31 cellular contexts compared by ENCODE assay signal in the genomic region with DNA sequence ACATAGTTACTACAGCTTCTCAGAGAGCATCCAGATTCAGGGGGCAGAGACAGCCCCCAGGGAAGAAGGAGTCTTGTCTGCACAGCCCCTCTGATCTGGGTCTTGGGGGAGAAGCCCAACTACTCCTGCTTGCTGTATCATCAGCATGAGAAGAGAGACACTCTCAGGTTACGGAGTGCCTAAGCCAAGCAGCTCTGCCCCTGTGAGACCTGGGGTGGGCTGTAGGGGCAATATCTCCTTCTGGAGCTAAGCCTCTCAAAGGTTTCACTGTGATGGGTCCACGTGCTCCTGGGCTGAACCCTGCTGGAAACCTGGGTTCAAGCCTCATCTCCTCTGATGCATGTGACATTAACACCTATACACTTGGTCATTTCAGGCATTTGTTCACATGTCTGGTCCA.
"Had no signal": no experiment of that assay in that cellular context is flagged by ENCODE, and none has a peak within 500 bp of the region (broad histone marks: within the 10 kb centered on the region; RNA-seq: fewer than 3 reads in every experiment).

No MANE protein-coding gene starts in this region.

- H3K4me1 ChIP-seq: body of pancreas, colonic mucosa, gastrocnemius medialis, left lung, lower lobe of right lung, suprapubic skin, tibial artery, upper lobe of right lung had no signal

- H3K4me3 ChIP-seq: body of pancreas, cardiac muscle cell, colonic mucosa, dorsolateral prefrontal cortex, gastrocnemius medialis, hepatocyte, left lung, lower lobe of right lung, mucosa of descending colon, spleen, suprapubic skin, tibial artery, upper lobe of right lung had no signal

- H3K27ac ChIP-seq: body of pancreas, cardiac muscle cell, colonic mucosa, dorsolateral prefrontal cortex, gastrocnemius medialis, hepatocyte, left lung, lower lobe of right lung, spleen, suprapubic skin, tibial artery, upper lobe of right lung had no signal

- ATAC-seq: activated CD8-positive, alpha-beta memory T cell treated with anti-CD3 and anti-CD28 coated beads, Interleukin-2, amount 10 ng/mL, durations not matched to agents 7 days and 5 days; activated CD8-positive, alpha-beta T cell treated with anti-CD3 and anti-CD28 coated beads, Interleukin-2, amount 10 ng/mL, durations not matched to agents 7 days and 5 days; activated T-cell treated with anti-CD3 and anti-CD28 coated beads, Interleukin-2, amount 50 U/mL, for 72 hours; body of pancreas; gastrocnemius medialis; left lung; lower lobe of right lung; mucosa of descending colon; right cardiac atrium; upper lobe of right lung had no signal

- H3K9me3 Mint-ChIP-seq: activated T-cell treated with anti-CD3 and anti-CD28 coated beads, Interleukin-2, amount 50 U/mL, for 72 hours; T-helper 1 cell treated with Interleukin-12 subunit alpha and Interleukin-12 subunit beta and Interleukin-4 antibody, amounts not matched to agents 30 μg/mL and 1 μg/mL, for 36 hours had no signal

- H3K4me3 Mint-ChIP-seq: activated B cell treated with CpG ODN at 0.5 μM for 24 hours; activated CD8-positive, alpha-beta memory T cell treated with anti-CD3 and anti-CD28 coated beads, Interleukin-2, amount 10 ng/mL, durations not matched to agents 7 days and 5 days; activated CD8-positive, alpha-beta T cell treated with anti-CD3 and anti-CD28 coated beads, Interleukin-2, amount 10 ng/mL, durations not matched to agents 7 days and 5 days; activated naive CD8-positive, alpha-beta T cell; activated T-cell treated with anti-CD3 and anti-CD28 coated beads, Interleukin-2, amount 50 U/mL, for 72 hours; nephron; T-helper 1 cell treated with Interleukin-12 subunit alpha and Interleukin-12 subunit beta and Interleukin-4 antibody, amounts not matched to agents 30 μg/mL and 1 μg/mL, for 36 hours had no signal

- H3K36me3 ChIP-seq: cardiac muscle cell, colonic mucosa, gastrocnemius medialis, left lung, lower lobe of right lung, suprapubic skin, tibial artery, upper lobe of right lung had no signal

- H3K79me2 ChIP-seq: hepatocyte had no signal

- H3K27ac Mint-ChIP-seq: activated B cell treated with CpG ODN at 0.5 μM for 24 hours; activated CD8-positive, alpha-beta memory T cell treated with anti-CD3 and anti-CD28 coated beads, Interleukin-2, amount 10 ng/mL, durations not matched to agents 7 days and 5 days; activated CD8-positive, alpha-beta T cell treated with anti-CD3 and anti-CD28 coated beads, Interleukin-2, amount 10 ng/mL, durations not matched to agents 7 days and 5 days; activated naive CD8-positive, alpha-beta T cell; activated T-cell treated with anti-CD3 and anti-CD28 coated beads, Interleukin-2, amount 50 U/mL, for 72 hours; nephron; T-helper 1 cell treated with Interleukin-12 subunit alpha and Interleukin-12 subunit beta and Interleukin-4 antibody, amounts not matched to agents 30 μg/mL and 1 μg/mL, for 36 hours had no signal

- H3K9me3 ChIP-seq: body of pancreas, colonic mucosa, gastrocnemius medialis, lower lobe of right lung, mucosa of descending colon, suprapubic skin, tibial artery, upper lobe of right lung had no signal

- H3K27me3 Mint-ChIP-seq: activated B cell treated with CpG ODN at 0.5 μM for 24 hours; activated CD8-positive, alpha-beta memory T cell treated with anti-CD3 and anti-CD28 coated beads, Interleukin-2, amount 10 ng/mL, durations not matched to agents 7 days and 5 days; activated naive CD8-positive, alpha-beta T cell had no signal

- H2AFZ ChIP-seq: hepatocyte had no signal

- H3K4me2 ChIP-seq: hepatocyte had no signal

- DNase-seq: activated B cell treated with CpG ODN at 0.5 μM for 24 hours; activated CD4-positive, alpha-beta T cell treated with anti-CD3 and anti-CD28 coated beads, Interleukin-2, amount 50 U/mL, for 1 hour; activated CD8-positive, alpha-beta memory T cell treated with anti-CD3 and anti-CD28 coated beads, Interleukin-2, amount 10 ng/mL, durations not matched to agents 7 days and 5 days; activated CD8-positive, alpha-beta T cell treated with anti-CD3 and anti-CD28 coated beads, Interleukin-2, amount 10 ng/mL, durations not matched to agents 7 days and 5 days; activated naive CD4-positive, alpha-beta T cell; activated T-cell treated with anti-CD3 and anti-CD28 coated beads, Interleukin-2, amount 50 U/mL, for 72 hours; anterior cingulate cortex; body of pancreas; cerebellar nuclear complex; colonic mucosa; dorsolateral prefrontal cortex; effector memory CD4-positive, alpha-beta T cell; erythroblast; gastrocnemius medialis; kidney glomerular epithelial cell; left lung; lower lobe of right lung; mucosa of descending colon; posterior cingulate gyrus; right cardiac atrium; spleen; stimulated activated naive CD4-positive, alpha-beta T cell; T1000; tibial artery; upper lobe of right lung had no signal

- H3K27me3 ChIP-seq: body of pancreas, cardiac muscle cell, colonic mucosa, dorsolateral prefrontal cortex, gastrocnemius medialis, hepatocyte, left lung, spleen, suprapubic skin, tibial artery, upper lobe of right lung had no signal
